In genomic region chr9:132143359-132143758, GRCh38 we compare ENCODE assay signal across 16 cellular contexts. TPM values are rescaled to one million over a fixed set of nuclear protein-coding genes. Genes with fewer than 3 reads are reported as not detected.
DNase-seq lines count a peak whose midpoint lies in the region; ATAC-seq lines count a peak whose summit lies in the region.
"Had no signal": no experiment of that assay in that cellular context is flagged by ENCODE, and none has a peak within 500 bp of the region (broad histone marks: within the 10 kb centered on the region; RNA-seq: fewer than 3 reads in every experiment).

No MANE protein-coding gene starts in this region.

- DNase-seq in NCI-H1092 (lab: John Stamatoyannopoulos, UW): peak; percentile 14
- no peak for DNase-seq in NCI-H1092 treated with DMSO at 0.1 percent for 48 hours (lab: John Stamatoyannopoulos, UW)
- peak; percentile 31 for DNase-seq in A172 (ENCODE audit: low spot score)
- DNase-seq in NCI-H69 (lab: John Stamatoyannopoulos, UW): peak; percentile 82
- DNase-seq in cerebellum (ENCODE audit: low spot score): peak; percentile 86
- no peak for DNase-seq in activated CD4-positive, CD25-positive, alpha-beta regulatory T cell (lab: John Stamatoyannopoulos, UW)
- DNase-seq in HuH-7.5 (ENCODE audit: low spot score): no peak
- DNase-seq: 8988T; ACHN; Calu3; CD4-positive, CD25-positive, alpha-beta regulatory T cell; DND-41; GF-D8; HCEC 1CT; HFFc6 had no signal

- no peak for ATAC-seq in HG03196 (IDR thresholded peaks at IDR 0.05; ENCODE audit: unreplicated experiment)

RNA-seq across cellular contexts. Expression of gene NTNG2, which starts 18.5 kb away (rescaled TPM):
- total RNA-seq in A172 (2014; rRNA removed; shearing (Covaris generic)): 3.8 and 5.7 TPM in 2 replicates
- 25.0 TPM for total RNA-seq in cerebellum
- total RNA-seq: Calu3 had no signal

Comparison
In these comparisons a context has a peak if more than half of its experiments do, and no peak if none do; other contexts are left out.
1. DNase-seq: peak in NCI-H1092 (single experiment), A172 (single experiment), NCI-H69 (single experiment) and cerebellum (single experiment); none in NCI-H1092 treated with DMSO at 0.1 percent for 48 hours (single experiment), activated CD4-positive, CD25-positive, alpha-beta regulatory T cell (0 of 4) and HuH-7.5 (single experiment).